19 cellular contexts compared by ENCODE assay signal in the genomic region with DNA sequence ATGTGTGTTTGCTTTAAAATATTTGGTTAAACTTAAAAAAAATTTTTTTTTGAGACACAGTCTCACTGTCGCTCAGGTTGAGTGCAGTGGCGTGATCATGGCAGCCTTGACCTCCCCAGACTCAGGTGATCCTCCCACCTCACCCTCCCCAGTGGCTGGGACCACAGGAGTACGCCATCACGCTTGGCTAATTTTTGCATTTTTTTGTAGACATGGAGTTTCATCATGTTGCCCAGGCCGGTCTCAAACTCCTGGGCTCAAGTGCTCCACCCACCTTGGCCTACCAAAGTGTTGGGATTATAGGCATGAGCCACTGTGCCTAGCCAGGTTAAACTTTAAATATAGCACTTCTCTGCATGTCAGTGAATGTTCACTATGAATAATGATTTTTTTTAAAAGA.
"Had no signal": no experiment of that assay in that cellular context is flagged by ENCODE, and none has a peak within 500 bp of the region (broad histone marks: within the 10 kb centered on the region; RNA-seq: fewer than 3 reads in every experiment).

No MANE protein-coding gene starts in this region.

- H3K4me1 ChIP-seq: psoas muscle, right lobe of liver had no signal

- DNase-seq: activated CD4-positive, alpha-beta T cell treated with anti-CD3 and anti-CD28 coated beads, Interleukin-2, amount 10 ng/mL, durations not matched to agents 24 days and 14 days; activated CD4-positive, CD25-positive, alpha-beta regulatory T cell; activated CD8-positive, alpha-beta memory T cell treated with anti-CD3 and anti-CD28 coated beads, Interleukin-2, amount 50 U/mL, for 4 hours; activated CD8-positive, alpha-beta T cell treated with anti-CD3 and anti-CD28 coated beads, Interleukin-2, amount 10 ng/mL, durations not matched to agents 7 days and 5 days; activated effector memory CD4-positive, alpha-beta T cell treated with anti-CD3 and anti-CD28 coated beads, Interleukin-2, amount 50 U/mL, for 16 hours; activated T-cell treated with anti-CD3 and anti-CD28 coated beads, Interleukin-2, amount 50 U/mL, for 48 hours; dermis blood vessel endothelial cell; effector memory CD8-positive, alpha-beta T cell; foreskin melanocyte; head of caudate nucleus; immature natural killer cell; left colon; lower lobe of right lung; naive thymus-derived CD4-positive, alpha-beta T cell; occipital lobe; psoas muscle; right lobe of liver; tibial artery had no signal

- H3K9me3 ChIP-seq: lower lobe of right lung, psoas muscle, right lobe of liver, tibial artery had no signal

- H3K4me3 ChIP-seq: lower lobe of right lung, psoas muscle, right lobe of liver, tibial artery had no signal

- H3K36me3 ChIP-seq: lower lobe of right lung, right lobe of liver, tibial artery had no signal

- H3K27me3 ChIP-seq: right lobe of liver, tibial artery had no signal

- H3K27ac Mint-ChIP-seq: activated CD4-positive, alpha-beta T cell treated with anti-CD3 and anti-CD28 coated beads, Interleukin-2, amount 10 ng/mL, durations not matched to agents 24 days and 14 days; activated CD8-positive, alpha-beta T cell treated with anti-CD3 and anti-CD28 coated beads, Interleukin-2, amount 10 ng/mL, durations not matched to agents 7 days and 5 days; activated naive CD4-positive, alpha-beta T cell treated with anti-CD3 and anti-CD28 coated beads, Interleukin-2, amount 50 U/mL, for 24 hours; effector memory CD8-positive, alpha-beta T cell; naive thymus-derived CD4-positive, alpha-beta T cell had no signal

- H3K9me3 Mint-ChIP-seq: effector memory CD8-positive, alpha-beta T cell had no signal

- H3K36me3 Mint-ChIP-seq: immature natural killer cell had no signal

- H3K27ac ChIP-seq: lower lobe of right lung, psoas muscle, right lobe of liver, tibial artery had no signal

- H3K27me3 Mint-ChIP-seq: activated naive CD4-positive, alpha-beta T cell treated with anti-CD3 and anti-CD28 coated beads, Interleukin-2, amount 50 U/mL, for 24 hours had no signal

- H3K4me3 Mint-ChIP-seq: activated CD4-positive, alpha-beta T cell treated with anti-CD3 and anti-CD28 coated beads, Interleukin-2, amount 10 ng/mL, durations not matched to agents 24 days and 14 days; activated CD8-positive, alpha-beta T cell treated with anti-CD3 and anti-CD28 coated beads, Interleukin-2, amount 10 ng/mL, durations not matched to agents 7 days and 5 days; activated naive CD4-positive, alpha-beta T cell treated with anti-CD3 and anti-CD28 coated beads, Interleukin-2, amount 50 U/mL, for 24 hours; effector memory CD8-positive, alpha-beta T cell; naive thymus-derived CD4-positive, alpha-beta T cell had no signal

- ATAC-seq: activated CD8-positive, alpha-beta T cell treated with anti-CD3 and anti-CD28 coated beads, Interleukin-2, amount 10 ng/mL, durations not matched to agents 7 days and 5 days; left colon; lower lobe of right lung; naive thymus-derived CD4-positive, alpha-beta T cell; psoas muscle; right lobe of liver had no signal
